11 cellular contexts compared by ENCODE assay signal in genomic region chr2:96526615-96527014, GRCh38. TPM values are rescaled to one million over a fixed set of nuclear protein-coding genes. Genes with fewer than 3 reads are reported as not detected.
DNase-seq lines count a peak whose midpoint lies in the region; ATAC-seq and TF ChIP-seq lines count a peak whose summit lies in the region.
"Had no signal": no experiment of that assay in that cellular context is flagged by ENCODE, and none has a peak within 500 bp of the region (broad histone marks: within the 10 kb centered on the region; RNA-seq: fewer than 3 reads in every experiment).

No MANE protein-coding gene starts in this region.

- DNase-seq in left ventricle myocardium inferior (no peak), Right ventricle myocardium inferior (ENCODE audit: missing footprints) (no peak), uterus (no peak), cerebellum (ENCODE audit: low spot score) (no peak), activated gamma-delta T cell (lab: John Stamatoyannopoulos, UW) (no peak)
- DNase-seq in activated naive CD8-positive, alpha-beta T cell treated with anti-CD3 and anti-CD28 coated beads, Interleukin-2, amount 10 ng/mL, durations not matched to agents 7 days and 5 days = no peak
- DNase-seq in naive thymus-derived CD4-positive, alpha-beta T cell = peak in 1 of 9 donors; percentile 2
- DNase-seq: NCI-H526 treated with DMSO at 0.1 percent for 48 hours, SW 1271 had no signal

- H3K36me3 Mint-ChIP-seq in activated naive CD8-positive, alpha-beta T cell treated with anti-CD3 and anti-CD28 coated beads, Interleukin-2, amount 10 ng/mL, durations not matched to agents 7 days and 5 days = no peaks in the 10 kb centered on the region
- peaks cover 0 to 1% (median 0%) of the 10 kb centered on the region in 5 donors for H3K36me3 Mint-ChIP-seq in naive thymus-derived CD4-positive, alpha-beta T cell

- peaks cover 59% of the 10 kb centered on the region for H3K4me1 Mint-ChIP-seq in activated naive CD8-positive, alpha-beta T cell treated with anti-CD3 and anti-CD28 coated beads, Interleukin-2, amount 10 ng/mL, durations not matched to agents 7 days and 5 days
- peaks cover 24 to 90% (median 38%) of the 10 kb centered on the region in 7 donors for H3K4me1 Mint-ChIP-seq in naive thymus-derived CD4-positive, alpha-beta T cell

- peak overlapping the region; percentile 76 for H3K4me3 Mint-ChIP-seq in activated naive CD8-positive, alpha-beta T cell treated with anti-CD3 and anti-CD28 coated beads, Interleukin-2, amount 10 ng/mL, durations not matched to agents 7 days and 5 days
- H3K4me3 Mint-ChIP-seq in naive thymus-derived CD4-positive, alpha-beta T cell = peak overlapping the region; percentile 58 to 85 (median 82)

- H3K27me3 ChIP-seq in left ventricle myocardium inferior (ENCODE audit: low read depth) = no peaks in the 10 kb centered on the region
- no peaks in the 10 kb centered on the region for H3K27me3 ChIP-seq in naive thymus-derived CD4-positive, alpha-beta T cell (ENCODE audit: control insufficient read depth in 2 of 2, insufficient read depth in 2 of 2, low read length in 2 of 2)
- H3K27me3 ChIP-seq in uterus = no peaks in the 10 kb centered on the region

- H3K9me3 ChIP-seq in left ventricle myocardium inferior (replicated peaks) = no peaks in the 10 kb centered on the region
- H3K9me3 ChIP-seq in naive thymus-derived CD4-positive, alpha-beta T cell (ENCODE audit: control insufficient read depth in 2 of 3, low read length in 3 of 3) = no peaks in the 10 kb centered on the region
- H3K9me3 ChIP-seq in uterus = no peaks in the 10 kb centered on the region

- no peaks in the 10 kb centered on the region for H3K9me3 Mint-ChIP-seq in activated naive CD8-positive, alpha-beta T cell treated with anti-CD3 and anti-CD28 coated beads, Interleukin-2, amount 10 ng/mL, durations not matched to agents 7 days and 5 days
- no peaks in the 10 kb centered on the region for H3K9me3 Mint-ChIP-seq in naive thymus-derived CD4-positive, alpha-beta T cell

- H3K27me3 Mint-ChIP-seq in activated naive CD8-positive, alpha-beta T cell treated with anti-CD3 and anti-CD28 coated beads, Interleukin-2, amount 10 ng/mL, durations not matched to agents 7 days and 5 days = peaks cover 2% of the 10 kb centered on the region
- H3K27me3 Mint-ChIP-seq in naive thymus-derived CD4-positive, alpha-beta T cell = no peaks in the 10 kb centered on the region

- peak overlapping the region; percentile 82 for H3K27ac Mint-ChIP-seq in activated naive CD8-positive, alpha-beta T cell treated with anti-CD3 and anti-CD28 coated beads, Interleukin-2, amount 10 ng/mL, durations not matched to agents 7 days and 5 days
- H3K27ac Mint-ChIP-seq in naive thymus-derived CD4-positive, alpha-beta T cell = peak overlapping the region in 8 of 9 donors; percentile 56 to 90 (median 85)

- no peak for ATAC-seq in Right ventricle myocardium inferior
- no peak for ATAC-seq in activated naive CD8-positive, alpha-beta T cell treated with anti-CD3 and anti-CD28 coated beads, Interleukin-2, amount 10 ng/mL, durations not matched to agents 7 days and 5 days (ENCODE audit: low read depth)
- ATAC-seq in naive thymus-derived CD4-positive, alpha-beta T cell = no peak
- no peak for ATAC-seq in GM18498 (IDR thresholded peaks at IDR 0.05; ENCODE audit: unreplicated experiment)

- H3K4me3 ChIP-seq in left ventricle myocardium inferior (peak overlapping the region; percentile 72), uterus (no peak overlapping the region)
- peak overlapping the region; percentile 77 for H3K4me3 ChIP-seq in naive thymus-derived CD4-positive, alpha-beta T cell (ENCODE audit: low read length)

- intact Hi-C loops in left ventricle myocardium inferior (cut with micrococcal nuclease) = no loop called here
- intact Hi-C loops in Right ventricle myocardium inferior (cut with DNase I) = no loop called here
- intact Hi-C loops in naive thymus-derived CD4-positive, alpha-beta T cell (cut with micrococcal nuclease) = loop anchor here (1.0 kb wide), 1 partner anchor 28 kb away; no protein-coding TSS in a partner anchor
- intact Hi-C loops in uterus (cut with DNase I; ENCODE audit: low total_unique reads) = no loop called here

- TF ChIP-seq CTCF in left ventricle myocardium inferior (IDR thresholded peaks at IDR 0.05; ENCODE audit: borderline replicate concordance) = no peak
- no peak for TF ChIP-seq CTCF in uterus (IDR thresholded peaks at IDR 0.05)

- CTCF ChIA-PET in naive thymus-derived CD4-positive, alpha-beta T cell (lab: Charles Lee) = interaction anchor here (0.7 to 6.2 kb wide), 8 partner anchors 8 to 237 kb away, joined by 3 to 26 read pairs (median 4); partner anchors contain the start of gene ARID5A

- H3K4me1 ChIP-seq in left ventricle myocardium inferior (peaks cover 48% of the 10 kb centered on the region), uterus (peaks cover 8 to 16% of the 10 kb centered on the region in 2 donors)
- H3K4me1 ChIP-seq in naive thymus-derived CD4-positive, alpha-beta T cell (ENCODE audit: control insufficient read depth in 2 of 2, insufficient read depth in 2 of 2, low read length in 2 of 2) = peaks cover 31 to 37% of the 10 kb centered on the region in 2 donors

- POLR2A ChIA-PET in activated naive CD8-positive, alpha-beta T cell treated with anti-CD3 and anti-CD28 coated beads, Interleukin-2, amount 10 ng/mL, durations not matched to agents 7 days and 5 days (lab: Charles Lee) = interaction anchor here (2.0 to 8.4 kb wide), 3 partner anchors 11 to 204 kb away, joined by 10 to 93 read pairs (median 15); partner anchors contain the start of gene ARID5A
- POLR2A ChIA-PET in naive thymus-derived CD4-positive, alpha-beta T cell (lab: Charles Lee) = interaction anchor here (0.7 to 17.2 kb wide), 5 partner anchors 9 to 381 kb away, joined by 3 to 241 read pairs (median 7); partner anchors contain the start of gene ARID5A

- H3K27ac ChIP-seq in left ventricle myocardium inferior (replicated peaks) (no peak overlapping the region), uterus (peak overlapping the region; percentile 100)
- H3K27ac ChIP-seq in naive thymus-derived CD4-positive, alpha-beta T cell (ENCODE audit: low read depth, low read length) = peak overlapping the region; percentile 71

- H3K36me3 ChIP-seq in left ventricle myocardium inferior = no peaks in the 10 kb centered on the region
- H3K36me3 ChIP-seq in naive thymus-derived CD4-positive, alpha-beta T cell (ENCODE audit: control insufficient read depth in 2 of 3, insufficient read depth in 3 of 3, low read length in 3 of 3) = no peaks in the 10 kb centered on the region
- no peaks in the 10 kb centered on the region for H3K36me3 ChIP-seq in uterus

- TF ChIP-seq POLR2A in uterus (IDR thresholded peaks at IDR 0.05) = no peak

RNA-seq across cellular contexts. Expression of gene ARID5A, which starts 9.9 kb away (rescaled TPM):
- total RNA-seq in left ventricle myocardium inferior (17.3 TPM), Right ventricle myocardium inferior (8.7 TPM), uterus (10 to 100 TPM; 15.1 to 73.5 (median 36.3) TPM), cerebellum (2.6 TPM)
- total RNA-seq in activated naive CD8-positive, alpha-beta T cell treated with anti-CD3 and anti-CD28 coated beads, Interleukin-2, amount 10 ng/mL, durations not matched to agents 7 days and 5 days = 10 to 100 TPM; 62.1 to 62.8 TPM
- total RNA-seq in naive thymus-derived CD4-positive, alpha-beta T cell = 100 to 1,000 TPM in 3 of 5 experiments, 10 to 100 TPM in 2; 82.4 to 182 (median 113) TPM
- polyA plus RNA-seq in naive thymus-derived CD4-positive, alpha-beta T cell = 100 to 1,000 TPM in 1 of 2 donors, 10 to 100 TPM in 1; 52.2 to 111 TPM

RNA-seq across cellular contexts. Expression of gene NEURL3, which starts 21.5 kb away (rescaled TPM):
- not detected for total RNA-seq in left ventricle myocardium inferior
- total RNA-seq in Right ventricle myocardium inferior = 0.14 TPM
- under 1 TPM in 1 of 2 experiments, not detected in 1; 0.17 TPM for total RNA-seq in activated naive CD8-positive, alpha-beta T cell treated with anti-CD3 and anti-CD28 coated beads, Interleukin-2, amount 10 ng/mL, durations not matched to agents 7 days and 5 days
- 1 to 10 TPM in 1 of 5 experiments, under 1 TPM in 2, not detected in 2; 0.27 to 1.3 (median 0.43) TPM for total RNA-seq in naive thymus-derived CD4-positive, alpha-beta T cell
- not detected for polyA plus RNA-seq in naive thymus-derived CD4-positive, alpha-beta T cell
- total RNA-seq in uterus = not detected
- total RNA-seq in cerebellum = not detected
- polyA plus RNA-seq: BJ had no signal

Comparison
In these comparisons a context has a peak if more than half of its experiments do, and no peak if none do; other contexts are left out.
1. H3K4me3 ChIP-seq: peak in left ventricle myocardium inferior (single experiment) and naive thymus-derived CD4-positive, alpha-beta T cell (single experiment); none in uterus (0 of 2).
2. intact Hi-C loops: an anchor here in naive thymus-derived CD4-positive, alpha-beta T cell (1.0 kb wide); none called in left ventricle myocardium inferior, Right ventricle myocardium inferior and uterus.